Comparison of ENCODE assay signal across 15 cellular contexts in genomic region chr3:123290107-123290930, GRCh38.
"Had no signal": no experiment of that assay in that cellular context is flagged by ENCODE, and none has a peak within 500 bp of the region (broad histone marks: within the 10 kb centered on the region; RNA-seq: fewer than 3 reads in every experiment).

No MANE protein-coding gene starts in this region.

- H3K27me3 ChIP-seq: ascending aorta, breast epithelium, dorsolateral prefrontal cortex, gastroesophageal sphincter, transverse colon had no signal

- H3K9me3 Mint-ChIP-seq: activated T-cell treated with anti-CD3 and anti-CD28 coated beads, Interleukin-2, amount 50 U/mL, for 72 hours had no signal

- H3K9me3 ChIP-seq: ascending aorta, breast epithelium, gastroesophageal sphincter, transverse colon had no signal

- ATAC-seq: activated T-cell treated with anti-CD3 and anti-CD28 coated beads, Interleukin-2, amount 50 U/mL, for 72 hours; gastroesophageal sphincter; SK-N-SH treated with all-trans-retinoic acid at 6 μM for 48 hours had no signal

- H3K36me3 ChIP-seq: breast epithelium, transverse colon had no signal

- H3K4me3 ChIP-seq: ascending aorta, breast epithelium, dorsolateral prefrontal cortex, gastroesophageal sphincter, transverse colon had no signal

- H3K4me3 Mint-ChIP-seq: activated T-cell treated with anti-CD3 and anti-CD28 coated beads, Interleukin-2, amount 50 U/mL, for 72 hours; nephron had no signal

- H3K4me1 Mint-ChIP-seq: nephron had no signal

- H3K4me1 ChIP-seq: ascending aorta, breast epithelium, transverse colon had no signal

- DNase-seq: activated CD4-positive, alpha-beta T cell treated with anti-CD3 and anti-CD28 coated beads for 1 hour; activated CD4-positive, alpha-beta T cell treated with anti-CD3 and anti-CD28 coated beads, Interleukin-2, amount 50 U/mL, for 4 hours; activated T-cell treated with anti-CD3 and anti-CD28 coated beads, Interleukin-2, amount 50 U/mL, for 72 hours; erythroblast; mesendoderm; SHP77 treated with DMSO at 0.1 percent for 48 hours; stimulated activated naive CD4-positive, alpha-beta T cell; substantia nigra; transverse colon had no signal

- H3K27ac Mint-ChIP-seq: activated T-cell treated with anti-CD3 and anti-CD28 coated beads, Interleukin-2, amount 50 U/mL, for 72 hours; nephron had no signal

- H3K27ac ChIP-seq: breast epithelium, transverse colon had no signal
